ENCODE assay signal across 14 cellular contexts in genomic region chr4:23932935-23933334, GRCh38. TPM values are rescaled to one million over a fixed set of nuclear protein-coding genes. Genes with fewer than 3 reads are reported as not detected.
DNase-seq lines count a peak whose midpoint lies in the region; ATAC-seq and TF ChIP-seq lines count a peak whose summit lies in the region.
"Had no signal": no experiment of that assay in that cellular context is flagged by ENCODE, and none has a peak within 500 bp of the region (broad histone marks: within the 10 kb centered on the region; RNA-seq: fewer than 3 reads in every experiment).

No MANE protein-coding gene starts in this region.

- no peak for TF ChIP-seq CTCF in GM13976 (IDR thresholded peaks at IDR 0.05; ENCODE audit: borderline replicate concordance, control extremely low read depth, extremely low read depth, insufficient read depth, missing control alignments)

- no peak for ATAC-seq in GM21576 (IDR thresholded peaks at IDR 0.05; ENCODE audit: unreplicated experiment)
- ATAC-seq: activated CD8-positive, alpha-beta T cell treated with anti-CD3 and anti-CD28 coated beads for 36 hours had no signal

- in situ Hi-C loops in SK-MEL-5 (cut with HindIII; ENCODE audit: low pct_unique_long_range_greater_than_20kb, low sequenced_read_pairs), result no loop called here
- in situ Hi-C loops in GM13976 (cut with MboI; ENCODE audit: low sequenced_read_pairs, unreplicated experiment), result no loop called here
- in situ Hi-C loops in ACHN (cut with HindIII; ENCODE audit: low pct_ligation_motif_present, low pct_unique_long_range_greater_than_20kb, low sequenced_read_pairs), result no loop called here

- DNase-seq in ELF-1 (ENCODE audit: low read depth, low spot score) (peak; percentile 94), SK-MEL-5 (ENCODE audit: low read depth, low spot score) (peak; percentile 43), fibroblast of the conjunctiva (ENCODE audit: low read depth) (peak; percentile 24), renal cortical epithelial cell (ENCODE audit: low read depth) (peak; percentile 57), NCI-H1694 treated with DMSO at 0.1 percent for 48 hours (lab: John Stamatoyannopoulos, UW) (no peak), GM13976 (ENCODE audit: low spot score) (no peak), ACHN (no peak)
- DNase-seq: activated CD8-positive, alpha-beta T cell treated with anti-CD3 and anti-CD28 coated beads for 36 hours; activated naive CD4-positive, alpha-beta T cell treated with anti-CD3 and anti-CD28 coated beads for 36 hours; kidney glomerular epithelial cell; NCI-H1048; occipital lobe; SW 1271 had no signal

RNA-seq across cellular contexts. Expression of gene PPARGC1A, which starts 43.1 kb away (rescaled TPM):
- total RNA-seq in SK-MEL-5 (2014; rRNA removed; shearing (Covaris generic)), result 88.7 and 101 TPM in 2 replicates
- polyA plus RNA-seq in SK-MEL-5 (2015; cell fraction: cytosol; rRNA removed), result 27.5 and 33.8 TPM in 2 replicates
- 37.1 and 42.3 TPM in 2 replicates for polyA plus RNA-seq in SK-MEL-5 (2015; cell fraction: nucleus; rRNA removed)
- 2.3 and 62.4 TPM in 2 replicates for total RNA-seq in renal cortical epithelial cell
- total RNA-seq: activated CD8-positive, alpha-beta T cell treated with anti-CD3 and anti-CD28 coated beads for 36 hours; activated naive CD4-positive, alpha-beta T cell treated with anti-CD3 and anti-CD28 coated beads for 36 hours had no signal

Comparison
In these comparisons a context has a peak if more than half of its experiments do, and no peak if none do; other contexts are left out.
1. DNase-seq: peak in ELF-1 (single experiment), SK-MEL-5 (single experiment), fibroblast of the conjunctiva (single experiment) and renal cortical epithelial cell (single experiment); none in NCI-H1694 treated with DMSO at 0.1 percent for 48 hours (single experiment), GM13976 (single experiment) and ACHN (single experiment).